ENCODE assay signal across 12 cellular contexts in the genomic region with DNA sequence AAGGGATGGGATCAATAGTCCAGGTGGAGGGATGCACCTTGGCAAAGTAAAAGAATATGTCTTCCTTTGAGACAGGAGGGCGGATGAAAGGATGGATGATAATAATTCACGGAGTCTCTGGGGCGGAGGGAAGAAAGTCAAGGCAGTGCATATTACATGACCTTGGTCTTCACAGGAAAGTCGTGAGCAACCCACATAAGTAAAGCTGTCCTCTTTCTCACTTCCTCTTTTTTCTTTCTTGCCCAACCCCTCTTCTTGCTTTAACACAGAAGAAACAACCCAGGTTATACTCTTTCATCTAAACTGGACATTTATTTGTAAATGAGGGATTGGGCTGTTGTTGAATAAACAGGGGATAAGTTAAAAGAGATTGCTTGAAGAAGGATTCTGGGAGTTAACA.
DNase-seq lines count a peak whose midpoint lies in the region; ATAC-seq and TF ChIP-seq lines count a peak whose summit lies in the region.
"Had no signal": no experiment of that assay in that cellular context is flagged by ENCODE, and none has a peak within 500 bp of the region (broad histone marks: within the 10 kb centered on the region; RNA-seq: fewer than 3 reads in every experiment).

No MANE protein-coding gene starts in this region.

- no peak overlapping the region for H3K4me3 Mint-ChIP-seq in activated T-helper 17 cell treated with anti-CD3 and anti-CD28 coated beads, Interleukin-2, amount 50 U/mL, for 72 hours

- no peak for TF ChIP-seq CTCF in GM12865 (IDR thresholded peaks at IDR 0.05; ENCODE audit: insufficient read depth, low read depth, low read length, missing control alignments)
- TF ChIP-seq CTCF in GM20000 (IDR thresholded peaks at IDR 0.05; ENCODE audit: extremely low read depth, missing control alignments), result no peak
- TF ChIP-seq CTCF in transverse colon (IDR thresholded peaks at IDR 0.05), result no peak

- H3K36me3 ChIP-seq in transverse colon, result no peaks in the 10 kb centered on the region

- H3K27me3 Mint-ChIP-seq in activated T-helper 17 cell treated with anti-CD3 and anti-CD28 coated beads, Interleukin-2, amount 50 U/mL, for 72 hours, result peaks cover 28% of the 10 kb centered on the region

- no peak overlapping the region for H3K27ac Mint-ChIP-seq in activated T-helper 17 cell treated with anti-CD3 and anti-CD28 coated beads, Interleukin-2, amount 50 U/mL, for 72 hours
- H3K27ac Mint-ChIP-seq: progenitor cell of endocrine pancreas had no signal

- intact Hi-C loops in transverse colon (cut with DNase I; ENCODE audit: low total_unique reads) (no loop called here), left cardiac atrium (cut with DNase I) (no loop called here)

- no peaks in the 10 kb centered on the region for H3K36me3 Mint-ChIP-seq in activated T-helper 17 cell treated with anti-CD3 and anti-CD28 coated beads, Interleukin-2, amount 50 U/mL, for 72 hours (ENCODE audit: low read depth)

- no peak overlapping the region for H3K27ac ChIP-seq in transverse colon
- H3K27ac ChIP-seq: PC-9 had no signal

- in situ Hi-C loops in transverse colon (cut with MboI; ENCODE audit: low pct_ligation_motif_present in 1 of 4, low pct_unique_long_range_greater_than_20kb in 1 of 4, low sequenced_read_pairs in 3 of 4), result no loop called here

- no peaks in the 10 kb centered on the region for H3K9me3 Mint-ChIP-seq in activated T-helper 17 cell treated with anti-CD3 and anti-CD28 coated beads, Interleukin-2, amount 50 U/mL, for 72 hours

- ATAC-seq in HG03095 (IDR thresholded peaks at IDR 0.05; ENCODE audit: unreplicated experiment) (peak; percentile 76), left cardiac atrium (no peak)
- ATAC-seq in activated T-helper 17 cell treated with anti-CD3 and anti-CD28 coated beads, Interleukin-2, amount 50 U/mL, for 72 hours (replicated peaks), result no peak

- H3K4me1 Mint-ChIP-seq in activated T-helper 17 cell treated with anti-CD3 and anti-CD28 coated beads, Interleukin-2, amount 50 U/mL, for 72 hours, result no peaks in the 10 kb centered on the region

- H3K27me3 ChIP-seq in transverse colon, result peaks cover 23% of the 10 kb centered on the region

- no peaks in the 10 kb centered on the region for H3K4me1 ChIP-seq in transverse colon

- DNase-seq in GM12865 (ENCODE audit: low read depth) (peak; percentile 52), GM20000 (ENCODE audit: low spot score) (peak; percentile 33), NOMO-1 (lab: John Stamatoyannopoulos, UW; ENCODE audit: unreplicated experiment in 2 of 2) (peak; percentile 35 to 70), transverse colon (no peak), left cardiac atrium (no peak)
- DNase-seq in effector CD8-positive, alpha-beta T cell (lab: John Stamatoyannopoulos, UW), result no peak
- DNase-seq: DMS53, NCI-H2029 treated with DMSO at 0.1 percent for 48 hours, PC-9 had no signal

- H3K4me3 ChIP-seq in GM12865 (ENCODE audit: low read depth, low read length) (no peak overlapping the region), transverse colon (no peak overlapping the region)
- H3K4me3 ChIP-seq: PC-9 had no signal

- TF ChIP-seq EP300 in transverse colon (IDR thresholded peaks at IDR 0.05; ENCODE audit: low read depth), result no peak

- WGBS in transverse colon (ENCODE audit: low coverage in 1 of 2), 2 donors, result 50 to 64% methylated on average over 4 of the region's 4 CpGs

- H3K9me3 ChIP-seq in transverse colon, result no peaks in the 10 kb centered on the region

- TF ChIP-seq POLR2A in transverse colon (IDR thresholded peaks at IDR 0.05), result no peak

Comparison
In these comparisons a context has a peak if more than half of its experiments do, and no peak if none do; other contexts are left out.
1. DNase-seq: peak in GM12865 (single experiment), GM20000 (single experiment) and NOMO-1 (2 of 2); none in transverse colon (single experiment), left cardiac atrium (single experiment) and effector CD8-positive, alpha-beta T cell (single experiment).